Comparison of ENCODE assay signal across 21 cellular contexts in genomic region chr16:81767987-81768592, GRCh38. TPM values are rescaled to one million over a fixed set of nuclear protein-coding genes. Genes with fewer than 3 reads are reported as not detected.
DNase-seq lines count a peak whose midpoint lies in the region; TF ChIP-seq lines count a peak whose summit lies in the region.
"Had no signal": no experiment of that assay in that cellular context is flagged by ENCODE, and none has a peak within 500 bp of the region (broad histone marks: within the 10 kb centered on the region; RNA-seq: fewer than 3 reads in every experiment).

No MANE protein-coding gene starts in this region.

- TF ChIP-seq POLR2A in adrenal gland (IDR thresholded peaks at IDR 0.05): no peak

- H3K4me1 ChIP-seq in adrenal gland (replicated peaks in 1 of 2): no peaks in the 10 kb centered on the region
- H3K4me1 ChIP-seq: tibial nerve had no signal

- 59 to 68% (median 67%) methylated on average over 8 to 9 of the region's 9 CpGs for WGBS in adrenal gland, 4 donors

- H3K27ac Mint-ChIP-seq in activated naive CD4-positive, alpha-beta T cell treated with anti-CD3 and anti-CD28 coated beads for 36 hours: no peak overlapping the region
- H3K27ac Mint-ChIP-seq: activated CD8-positive, alpha-beta T cell treated with anti-CD3 and anti-CD28 coated beads for 36 hours; activated T-helper 17 cell treated with anti-CD3 and anti-CD28 coated beads, Interleukin-2, amount 50 U/mL, for 72 hours; stimulated activated memory B cell treated with anti-CD40 and anti-IgM and Interleukin-4, amounts not matched to agents 10 μg/mL and 1 μg/mL and 100 μg/mL, for 72 hours had no signal

- H3K36me3 ChIP-seq in adrenal gland (replicated peaks in 1 of 2): no peaks in the 10 kb centered on the region
- H3K36me3 ChIP-seq: BLaER1, tibial nerve had no signal

- H3K36me3 Mint-ChIP-seq in activated naive CD4-positive, alpha-beta T cell treated with anti-CD3 and anti-CD28 coated beads for 36 hours (ENCODE audit: low read depth): no peaks in the 10 kb centered on the region

- H3K27me3 Mint-ChIP-seq in activated naive CD4-positive, alpha-beta T cell treated with anti-CD3 and anti-CD28 coated beads for 36 hours (ENCODE audit: low read depth): no peaks in the 10 kb centered on the region
- H3K27me3 Mint-ChIP-seq: stimulated activated memory B cell treated with anti-CD40 and anti-IgM and Interleukin-4, amounts not matched to agents 10 μg/mL and 1 μg/mL and 100 μg/mL, for 72 hours had no signal

- TF ChIP-seq CTCF in adrenal gland (IDR thresholded peaks at IDR 0.05): no peak

- no peak overlapping the region for H3K4me3 ChIP-seq in adrenal gland
- H3K4me3 ChIP-seq: BLaER1, tibial nerve had no signal

- H3K9me3 ChIP-seq in adrenal gland (replicated peaks in 1 of 3): no peaks in the 10 kb centered on the region
- H3K9me3 ChIP-seq: BLaER1, tibial nerve had no signal

- H3K27me3 ChIP-seq in adrenal gland: no peaks in the 10 kb centered on the region
- H3K27me3 ChIP-seq: BLaER1, tibial nerve had no signal

- CTCF ChIA-PET in activated naive CD4-positive, alpha-beta T cell treated with anti-CD3 and anti-CD28 coated beads for 36 hours (lab: Charles Lee): interaction anchor here (0.6 to 1.1 kb wide), 2 partner anchors 23 to 145 kb away, joined by 3 to 6 read pairs; no protein-coding TSS in a partner anchor

- H3K27ac ChIP-seq in epithelial cell of prostate (no peak overlapping the region), adrenal gland (no peak overlapping the region)
- H3K27ac ChIP-seq: 22Rv1, BLaER1, tibial nerve had no signal

- H3K9me3 Mint-ChIP-seq in activated naive CD4-positive, alpha-beta T cell treated with anti-CD3 and anti-CD28 coated beads for 36 hours: no peaks in the 10 kb centered on the region
- H3K9me3 Mint-ChIP-seq: activated CD8-positive, alpha-beta T cell treated with anti-CD3 and anti-CD28 coated beads for 36 hours; activated T-helper 17 cell treated with anti-CD3 and anti-CD28 coated beads, Interleukin-2, amount 50 U/mL, for 72 hours; stimulated activated memory B cell treated with anti-CD40 and anti-IgM and Interleukin-4, amounts not matched to agents 10 μg/mL and 1 μg/mL and 100 μg/mL, for 72 hours had no signal

- intact Hi-C loops in activated naive CD4-positive, alpha-beta T cell treated with anti-CD3 and anti-CD28 coated beads for 36 hours (cut with micrococcal nuclease): no loop called here
- intact Hi-C loops in adrenal gland (cut with DNase I): no loop called here

- H3K4me3 Mint-ChIP-seq in activated naive CD4-positive, alpha-beta T cell treated with anti-CD3 and anti-CD28 coated beads for 36 hours: no peak overlapping the region
- H3K4me3 Mint-ChIP-seq: activated CD8-positive, alpha-beta T cell treated with anti-CD3 and anti-CD28 coated beads for 36 hours; activated T-helper 17 cell treated with anti-CD3 and anti-CD28 coated beads, Interleukin-2, amount 50 U/mL, for 72 hours; stimulated activated memory B cell treated with anti-CD40 and anti-IgM and Interleukin-4, amounts not matched to agents 10 μg/mL and 1 μg/mL and 100 μg/mL, for 72 hours had no signal

- DNase-seq in NCI-H1417 (lab: John Stamatoyannopoulos, UW) (peak in 2 of 3 experiments; percentile 6 to 66), NCI-H1417 treated with DMSO at 0.1 percent for 48 hours (lab: John Stamatoyannopoulos, UW) (no peak), NCI-H2029 treated with DMSO at 0.1 percent for 48 hours (lab: John Stamatoyannopoulos, UW) (peak; percentile 61), epithelial cell of prostate (ENCODE audit: low read depth, low spot score) (peak; percentile 27), renal cortical epithelial cell (ENCODE audit: low read depth) (peak; percentile 59), nucleus accumbens (lab: John Stamatoyannopoulos, UW) (no peak), adrenal gland (no peak)
- no peak for DNase-seq in activated naive CD4-positive, alpha-beta T cell treated with anti-CD3 and anti-CD28 coated beads for 36 hours
- DNase-seq: activated CD8-positive, alpha-beta T cell treated with anti-CD3 and anti-CD28 coated beads for 36 hours; amniotic stem cell; hypothalamus; KBM-7; left cardiac atrium; NCI-H1694 treated with DMSO at 0.1 percent for 48 hours; NK-92 treated with Interleukin-12 subunit alpha and Interleukin-12 subunit beta, amount 100 ng/mL, for 24 hours; T-helper 1 cell had no signal

- no peaks in the 10 kb centered on the region for H3K4me1 Mint-ChIP-seq in activated naive CD4-positive, alpha-beta T cell treated with anti-CD3 and anti-CD28 coated beads for 36 hours (ENCODE audit: low read depth)
- H3K4me1 Mint-ChIP-seq: activated T-helper 17 cell treated with anti-CD3 and anti-CD28 coated beads, Interleukin-2, amount 50 U/mL, for 72 hours had no signal

RNA-seq across cellular contexts. Expression of gene PLCG2, which starts 11.0 kb away (rescaled TPM):
- total RNA-seq in renal cortical epithelial cell: 1.9 and 20.5 TPM in 2 replicates
- total RNA-seq in activated naive CD4-positive, alpha-beta T cell treated with anti-CD3 and anti-CD28 coated beads for 36 hours: 10 to 100 TPM; 12.0 to 13.4 TPM
- 10 to 100 TPM in 5 of 8 donors, 1 to 10 TPM in 3; 4.8 to 47.2 (median 10.9) TPM for total RNA-seq in adrenal gland
- polyA plus RNA-seq in adrenal gland: 10 to 100 TPM in 1 of 3 donors, 1 to 10 TPM in 2; 5.1 to 47.6 (median 8.3) TPM

Comparison
In these comparisons a context has a peak if more than half of its experiments do, and no peak if none do; other contexts are left out.
1. DNase-seq: peak in NCI-H1417 (2 of 3), NCI-H2029 treated with DMSO at 0.1 percent for 48 hours (single experiment), epithelial cell of prostate (single experiment) and renal cortical epithelial cell (single experiment); none in NCI-H1417 treated with DMSO at 0.1 percent for 48 hours (single experiment), nucleus accumbens (0 of 56), activated naive CD4-positive, alpha-beta T cell treated with anti-CD3 and anti-CD28 coated beads for 36 hours (single experiment) and adrenal gland (0 of 7).